ENCODE assay signal across 21 cellular contexts in the genomic region with DNA sequence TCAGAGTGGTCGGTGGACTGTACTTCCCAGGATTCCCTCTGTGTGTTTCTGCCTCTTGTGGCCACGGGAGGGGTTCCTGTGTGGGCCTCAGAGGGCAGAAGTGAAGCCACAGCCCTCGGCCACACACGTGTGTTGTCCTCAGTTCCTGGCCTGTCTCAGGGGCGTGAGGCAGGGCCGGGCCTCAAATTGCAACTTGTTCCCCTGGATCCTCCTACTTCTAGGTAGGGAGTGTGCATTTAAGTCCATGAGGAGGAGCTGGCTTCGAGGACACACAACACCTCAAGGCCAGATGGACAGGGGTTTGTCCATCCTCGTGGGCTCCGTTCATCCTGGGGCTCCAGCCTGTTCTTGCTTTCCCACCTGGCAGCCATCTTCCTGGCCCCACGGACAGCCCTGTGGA.
"Had no signal": no experiment of that assay in that cellular context is flagged by ENCODE, and none has a peak within 500 bp of the region (broad histone marks: within the 10 kb centered on the region; RNA-seq: fewer than 3 reads in every experiment).

No MANE protein-coding gene starts in this region.

- DNase-seq: effector CD4-positive, alpha-beta T cell; esophagus squamous epithelium; foreskin fibroblast; glutamatergic neuron; islet precursor cell; nucleus accumbens; right lobe of liver; stimulated activated CD4-positive, alpha-beta T cell treated with anti-CD3 and anti-CD28 coated beads, Interleukin-4, amount 100 ng/mL, for 1 hour; stimulated activated naive CD8-positive, alpha-beta T cell treated with anti-CD3 and anti-CD28 coated beads, Interleukin-15, amount 100 ng/mL, for 72 hours; testis had no signal

- ATAC-seq: gastroesophageal sphincter; left lobe of liver; natural killer cell treated with Interleukin-12 subunit alpha and Interleukin-12 subunit beta and Interleukin-15 and Interleukin-18, amount 100 ng/mL, for 72 hours; right lobe of liver; stimulated activated memory B cell treated with anti-CD40 and anti-IgM and Interleukin-4, amounts not matched to agents 10 μg/mL and 1 μg/mL and 100 μg/mL, for 72 hours; stimulated activated naive CD8-positive, alpha-beta T cell treated with anti-CD3 and anti-CD28 coated beads, Interleukin-15, amount 100 ng/mL, for 72 hours had no signal

- H3K4me1 Mint-ChIP-seq: mesothelial cell of epicardium; stimulated activated memory B cell treated with anti-CD40 and anti-IgM and Interleukin-4, amounts not matched to agents 10 μg/mL and 1 μg/mL and 100 μg/mL, for 72 hours; stimulated activated naive CD8-positive, alpha-beta T cell treated with anti-CD3 and anti-CD28 coated beads, Interleukin-15, amount 100 ng/mL, for 72 hours had no signal

- H3K27me3 Mint-ChIP-seq: stimulated activated memory B cell treated with anti-CD40 and anti-IgM and Interleukin-4, amounts not matched to agents 10 μg/mL and 1 μg/mL and 100 μg/mL, for 72 hours; stimulated activated naive CD8-positive, alpha-beta T cell treated with anti-CD3 and anti-CD28 coated beads, Interleukin-15, amount 100 ng/mL, for 72 hours had no signal

- H3K9me3 ChIP-seq: prostate gland, right lobe of liver, testis had no signal

- H3K4me1 ChIP-seq: gastroesophageal sphincter, neural progenitor cell, parathyroid adenoma, prostate gland, right lobe of liver, tibial nerve had no signal

- H3K27me3 ChIP-seq: neural progenitor cell, right lobe of liver, testis, tibial nerve had no signal

- H3K4me2 ChIP-seq: neural progenitor cell had no signal

- H3K36me3 ChIP-seq: esophagus squamous epithelium, gastroesophageal sphincter, neural progenitor cell, prostate gland, right lobe of liver, tibial nerve had no signal

- H2AFZ ChIP-seq: neural progenitor cell, parathyroid adenoma had no signal

- H3K36me3 Mint-ChIP-seq: natural killer cell treated with Interleukin-12 subunit alpha and Interleukin-12 subunit beta and Interleukin-15 and Interleukin-18, amount 100 ng/mL, for 72 hours; neural progenitor cell; stimulated activated memory B cell treated with anti-CD40 and anti-IgM and Interleukin-4, amounts not matched to agents 10 μg/mL and 1 μg/mL and 100 μg/mL, for 72 hours had no signal

- H3K27ac Mint-ChIP-seq: mesothelial cell of epicardium; natural killer cell treated with Interleukin-12 subunit alpha and Interleukin-12 subunit beta and Interleukin-15 and Interleukin-18, amount 100 ng/mL, for 72 hours; neural progenitor cell; stimulated activated memory B cell treated with anti-CD40 and anti-IgM and Interleukin-4, amounts not matched to agents 10 μg/mL and 1 μg/mL and 100 μg/mL, for 72 hours; stimulated activated naive CD8-positive, alpha-beta T cell treated with anti-CD3 and anti-CD28 coated beads, Interleukin-15, amount 100 ng/mL, for 72 hours had no signal

- H3K9ac ChIP-seq: neural progenitor cell, parathyroid adenoma had no signal

- H3K4me3 ChIP-seq: coronary artery, esophagus squamous epithelium, gastroesophageal sphincter, neural progenitor cell, prostate gland, right lobe of liver, testis, tibial nerve had no signal

- H3K4me3 Mint-ChIP-seq: mesothelial cell of epicardium; natural killer cell treated with Interleukin-12 subunit alpha and Interleukin-12 subunit beta and Interleukin-15 and Interleukin-18, amount 100 ng/mL, for 72 hours; neural progenitor cell; stimulated activated memory B cell treated with anti-CD40 and anti-IgM and Interleukin-4, amounts not matched to agents 10 μg/mL and 1 μg/mL and 100 μg/mL, for 72 hours; stimulated activated naive CD8-positive, alpha-beta T cell treated with anti-CD3 and anti-CD28 coated beads, Interleukin-15, amount 100 ng/mL, for 72 hours had no signal

- H3K27ac ChIP-seq: coronary artery, epithelial cell of prostate, esophagus squamous epithelium, gastroesophageal sphincter, neural progenitor cell, parathyroid adenoma, prostate gland, right lobe of liver, testis, tibial nerve had no signal
